Comparison of ENCODE assay signal across 8 cellular contexts in the genomic region with DNA sequence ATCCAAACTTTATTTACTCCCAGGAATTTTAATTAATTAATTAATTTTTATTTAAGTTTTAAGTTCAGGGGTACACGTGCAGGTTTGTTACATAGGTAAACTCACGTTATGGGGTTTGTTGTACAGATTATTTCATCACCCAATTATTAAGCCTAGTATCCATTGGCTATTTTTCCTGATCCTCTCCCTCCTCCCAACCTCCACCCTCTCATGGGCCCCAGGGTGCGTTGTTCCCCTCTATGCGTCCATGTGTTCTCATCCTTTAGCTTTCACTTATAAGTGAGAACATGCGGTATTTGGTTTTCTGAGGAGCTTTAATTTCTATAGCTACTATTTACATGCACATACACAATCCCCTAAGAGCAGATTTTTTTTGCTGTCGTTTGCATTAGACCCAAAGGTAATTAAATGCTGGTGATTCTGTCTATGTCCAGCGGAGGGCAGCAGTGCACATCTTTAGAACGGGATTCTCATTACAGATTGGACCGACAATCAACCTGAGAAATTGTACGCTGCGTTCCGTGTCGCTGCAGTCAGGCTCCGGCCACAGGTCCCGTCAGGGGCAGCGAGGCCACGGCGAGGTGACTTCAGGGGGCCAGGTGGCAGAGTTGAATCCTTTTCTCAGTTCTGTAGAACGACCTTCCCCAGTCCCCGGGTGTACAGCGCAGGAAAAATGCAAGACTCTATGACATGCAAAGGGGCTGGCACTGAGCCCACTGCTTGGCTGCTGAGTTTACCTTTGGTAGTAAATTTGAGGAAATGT. TPM values are rescaled to one million over a fixed set of nuclear protein-coding genes. Genes with fewer than 3 reads are reported as not detected.
DNase-seq lines count a peak whose midpoint lies in the region; ATAC-seq and TF ChIP-seq lines count a peak whose summit lies in the region.

No MANE protein-coding gene starts in this region.

- peak overlapping the region; percentile 56 to 88 (median 74) for H3K4me2 ChIP-seq in BLaER1 treated with 17β-estradiol and CSF1 and Interleukin-3, amounts not matched to agents 10 nM and 100 nM

- DNase-seq in NCI-H526 (lab: John Stamatoyannopoulos, UW) (peak; percentile 72 to 92), dermis microvascular lymphatic vessel endothelial cell (ENCODE audit: low read depth in 2 of 2) (peak; percentile 76 to 80), lower lobe of right lung (peak; percentile 72)
- DNase-seq in activated CD4-positive, alpha-beta T cell treated with anti-CD3 and anti-CD28 coated beads, Interleukin-2, amount 50 U/mL, for 24 hours (ENCODE audit: low read depth in 1 of 2, low spot score in 1 of 2), result peak; percentile 51 to 66
- peak; percentile 39 to 64 (median 51) for DNase-seq in stimulated activated CD4-positive, alpha-beta T cell treated with anti-CD3 and anti-CD28 coated beads, TNF-alpha, amount 100 ng/mL, for 4 hours (ENCODE audit: low read depth in 3 of 3)

- intact Hi-C loops in lower lobe of right lung (cut with DNase I), result no loop called here

- peak; percentile 78 for TF ChIP-seq CTCF in lower lobe of right lung (IDR thresholded peaks at IDR 0.05)

- peak overlapping the region in 8 of 10 experiments; percentile 14 to 53 (median 42); a peak in 12 of 20 replicates for H3K4me3 ChIP-seq in BLaER1 treated with 17β-estradiol and CSF1 and Interleukin-3, amounts not matched to agents 10 nM and 100 nM
- H3K4me3 ChIP-seq in lower lobe of right lung, result peak overlapping the region; percentile 48

- peak overlapping the region in 7 of 11 experiments; percentile 2 to 56 (median 40); a peak in 6 of 22 replicates for H3K9ac ChIP-seq in BLaER1 treated with 17β-estradiol and CSF1 and Interleukin-3, amounts not matched to agents 10 nM and 100 nM

- peaks cover 0 to 4% (median 0%) of the 10 kb centered on the region in 10 experiments; a peak in 1 of 20 replicates for H3K4me1 ChIP-seq in BLaER1 treated with 17β-estradiol and CSF1 and Interleukin-3, amounts not matched to agents 10 nM and 100 nM
- peaks cover 7% of the 10 kb centered on the region for H3K4me1 ChIP-seq in lower lobe of right lung

- H4K20me1 ChIP-seq in BLaER1 treated with 17β-estradiol and CSF1 and Interleukin-3, amounts not matched to agents 10 nM and 100 nM, result no peaks in the 10 kb centered on the region

- H3K9me3 ChIP-seq in BLaER1 treated with 17β-estradiol and CSF1 and Interleukin-3, amounts not matched to agents 10 nM and 100 nM (replicated peaks in 1 of 11), result no peaks in the 10 kb centered on the region
- no peaks in the 10 kb centered on the region for H3K9me3 ChIP-seq in lower lobe of right lung

- H3K27ac ChIP-seq in BLaER1 treated with 17β-estradiol and CSF1 and Interleukin-3, amounts not matched to agents 10 nM and 100 nM, result no peak overlapping the region
- H3K27ac ChIP-seq in lower lobe of right lung, result no peak overlapping the region

- ATAC-seq in GM19395 (IDR thresholded peaks at IDR 0.05; ENCODE audit: unreplicated experiment) (peak; percentile 93), HG03520 (IDR thresholded peaks at IDR 0.05; ENCODE audit: unreplicated experiment) (peak; percentile 87), lower lobe of right lung (peak; percentile 90 to 95)

- H3K27me3 ChIP-seq in BLaER1 treated with 17β-estradiol and CSF1 and Interleukin-3, amounts not matched to agents 10 nM and 100 nM, result no peaks in the 10 kb centered on the region; a peak in 1 of 22 replicates
- peaks cover 16% of the 10 kb centered on the region for H3K27me3 ChIP-seq in lower lobe of right lung (ENCODE audit: low read depth)

- H3K36me3 ChIP-seq in BLaER1 treated with 17β-estradiol and CSF1 and Interleukin-3, amounts not matched to agents 10 nM and 100 nM, result no peaks in the 10 kb centered on the region
- H3K36me3 ChIP-seq in lower lobe of right lung, result no peaks in the 10 kb centered on the region

RNA-seq across cellular contexts. Expression of a gene that starts 11.6 kb away (rescaled TPM):
- total RNA-seq in dermis microvascular lymphatic vessel endothelial cell (0.13 and 0.38 TPM in 2 replicates), lower lobe of right lung (20.3 TPM)

RNA-seq across cellular contexts. Expression of a gene that starts 51.9 kb away (rescaled TPM):
- 209 and 243 TPM in 2 replicates for total RNA-seq in dermis microvascular lymphatic vessel endothelial cell
- total RNA-seq in lower lobe of right lung, result 60.9 TPM

Comparison
In these comparisons a context has a peak if more than half of its experiments do, and no peak if none do; other contexts are left out.
1. RNA of a gene that starts 11.6 kb away (total RNA-seq): 20.3 TPM in lower lobe of right lung (single experiment); 0.13 to 0.38 TPM in dermis microvascular lymphatic vessel endothelial cell; every median in the first group is over 10 times any median in the second.
2. Peak in every context shown above with its lines, with median percentiles within 50 percentile points of each other: ATAC-seq and DNase-seq.